In genomic region chr3:37997791-37998370, GRCh38 we compare ENCODE assay signal across 2 cellular contexts.
TF ChIP-seq lines count a peak whose summit lies in the region.

No MANE protein-coding gene starts in this region.

TF ChIP-seq in liver, 16 proteins besides CTCF, POLR2A, EP300 and RAD21:
- no peak for TF ChIP-seq JUND (IDR thresholded peaks at IDR 0.05)

TF ChIP-seq in HepG2, 621 proteins besides CTCF, POLR2A, EP300 and RAD21:
- no peak for TF ChIP-seq TOE1 (CRISPR knock-in tag; IDR thresholded peaks at IDR 0.05)
- no peak for TF ChIP-seq ZBTB44 (CRISPR knock-in tag; IDR thresholded peaks at IDR 0.05)
- no peak for TF ChIP-seq IRF2 (CRISPR knock-in tag; IDR thresholded peaks at IDR 0.05)
- TF ChIP-seq NAIF1 (CRISPR knock-in tag; IDR thresholded peaks at IDR 0.05; ENCODE audit: borderline replicate concordance) = no peak
- no peak for TF ChIP-seq ZNF12 (CRISPR knock-in tag; IDR thresholded peaks at IDR 0.05)
- TF ChIP-seq GATA4 (IDR thresholded peaks at IDR 0.05; ENCODE audit: borderline replicate concordance, low read depth) = no peak
- TF ChIP-seq ESRRA (CRISPR knock-in tag; IDR thresholded peaks at IDR 0.05; ENCODE audit: low read depth) = no peak
- TF ChIP-seq HNF1B (CRISPR knock-in tag; IDR thresholded peaks at IDR 0.05) = no peak
- TF ChIP-seq ZKSCAN5 (CRISPR knock-in tag; IDR thresholded peaks at IDR 0.05) = no peak
- no peak for TF ChIP-seq ZFYVE20 (CRISPR knock-in tag; IDR thresholded peaks at IDR 0.05; ENCODE audit: borderline replicate concordance, low read depth)
- TF ChIP-seq ZNF737 (CRISPR knock-in tag; IDR thresholded peaks at IDR 0.05; ENCODE audit: borderline replicate concordance) = no peak
- no peak for TF ChIP-seq SRSF4 (IDR thresholded peaks at IDR 0.05; ENCODE audit: low read depth, low read length, poor library complexity, severe bottlenecking)
- no peak for TF ChIP-seq E2F2 (CRISPR knock-in tag; IDR thresholded peaks at IDR 0.05; ENCODE audit: borderline replicate concordance)
- TF ChIP-seq GMEB1 (CRISPR knock-in tag; IDR thresholded peaks at IDR 0.05; ENCODE audit: borderline replicate concordance) = no peak
- TF ChIP-seq NR2C2 (CRISPR knock-in tag; IDR thresholded peaks at IDR 0.05; ENCODE audit: borderline replicate concordance) = no peak
- TF ChIP-seq ZNF549 (CRISPR knock-in tag; IDR thresholded peaks at IDR 0.05) = no peak
- TF ChIP-seq SP1 (IDR thresholded peaks at IDR 0.05) = no peak
- no peak for TF ChIP-seq SP1 (CRISPR knock-in tag; IDR thresholded peaks at IDR 0.05)
- TF ChIP-seq ZNF563 (CRISPR knock-in tag; IDR thresholded peaks at IDR 0.05) = no peak
- no peak for TF ChIP-seq ZNF788 (CRISPR knock-in tag; IDR thresholded peaks at IDR 0.05; ENCODE audit: borderline replicate concordance)
